In the genomic region with DNA sequence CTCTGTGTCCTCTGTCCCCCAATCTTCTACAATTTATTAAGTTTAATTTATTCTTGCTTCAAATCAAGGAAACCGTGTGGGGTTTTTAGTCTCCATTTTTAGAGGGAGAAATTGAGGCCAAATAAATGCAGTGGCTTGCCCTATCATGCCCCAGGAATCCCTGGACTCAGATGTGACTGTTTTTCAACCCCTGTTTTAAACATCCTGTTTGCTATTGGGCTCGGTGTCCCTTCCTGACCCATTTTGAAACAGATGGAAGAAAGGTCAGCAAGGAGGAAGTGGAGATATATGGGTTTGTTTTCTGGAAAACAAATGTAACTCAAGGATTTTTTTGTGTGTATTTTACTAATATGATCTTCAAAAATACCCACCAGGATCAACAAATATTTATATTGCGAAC, we compare ENCODE assay signal across 23 cellular contexts.
DNase-seq lines count a peak whose midpoint lies in the region; FAIRE-seq and TF ChIP-seq lines count a peak whose summit lies in the region.
"Had no signal": no experiment of that assay in that cellular context is flagged by ENCODE, and none has a peak within 500 bp of the region (broad histone marks: within the 10 kb centered on the region; RNA-seq: fewer than 3 reads in every experiment).

No MANE protein-coding gene starts in this region.

- H2AFZ ChIP-seq in mammary epithelial cell (ENCODE audit: low read depth, low read length): peak overlapping the region; percentile 67
- no peak overlapping the region for H2AFZ ChIP-seq in endothelial cell of umbilical vein (ENCODE audit: low read depth, low read length)

- TF ChIP-seq CTCF in mammary epithelial cell (conservative IDR thresholded peaks at IDR 0.05 in 1 of 2, IDR thresholded peaks at IDR 0.05 in 1 of 2; ENCODE audit: extremely low read depth in 1 of 2, insufficient read depth in 1 of 2, low read depth in 1 of 2, low read length in 2 of 2): no peak
- TF ChIP-seq CTCF in MCF 10A (IDR thresholded peaks at IDR 0.05; ENCODE audit: unreplicated experiment): no peak
- TF ChIP-seq CTCF in endothelial cell of umbilical vein (IDR thresholded peaks at IDR 0.05; ENCODE audit: extremely low read depth in 1 of 2, insufficient read depth in 1 of 2, low read depth in 1 of 2, low read length in 2 of 2): no peak
- no peak for TF ChIP-seq CTCF in mesothelial cell of epicardium (IDR thresholded peaks at IDR 0.05; ENCODE audit: unreplicated experiment)
- TF ChIP-seq CTCF in glutamatergic neuron (IDR thresholded peaks at IDR 0.05; ENCODE audit: partially characterized antibody, unreplicated experiment): no peak
- TF ChIP-seq CTCF in kidney (IDR thresholded peaks at IDR 0.05; ENCODE audit: borderline replicate concordance, extremely low read depth, insufficient read depth): no peak

- H4K20me1 ChIP-seq in mammary epithelial cell (ENCODE audit: insufficient read depth, low read length) (no peaks in the 10 kb centered on the region), endothelial cell of umbilical vein (replicated peaks; ENCODE audit: control insufficient read depth, extremely low read depth, insufficient read depth, low read length) (no peaks in the 10 kb centered on the region)

- H3K79me2 ChIP-seq in mammary epithelial cell (ENCODE audit: insufficient read depth, low read length): no peaks in the 10 kb centered on the region
- no peaks in the 10 kb centered on the region for H3K79me2 ChIP-seq in endothelial cell of umbilical vein (ENCODE audit: control insufficient read depth, insufficient read depth, low read length)

- H3K9ac ChIP-seq in mammary epithelial cell (ENCODE audit: insufficient read depth, low read length): no peak overlapping the region
- no peak overlapping the region for H3K9ac ChIP-seq in endothelial cell of umbilical vein (replicated peaks; ENCODE audit: extremely low read depth, insufficient read depth, low read length)
- H3K9ac ChIP-seq in kidney (ENCODE audit: low read length in 2 of 2): no peak overlapping the region

- TF ChIP-seq POLR2A in endothelial cell of umbilical vein (IDR thresholded peaks at IDR 0.05; ENCODE audit: low read depth, low read length): no peak

- in situ Hi-C loops in mammary epithelial cell (cut with MboI; ENCODE audit: low sequenced_read_pairs in 2 of 2): no loop called here

- no peaks in the 10 kb centered on the region for H3K9me3 ChIP-seq in mammary epithelial cell (replicated peaks; ENCODE audit: insufficient read depth, low read length)
- H3K9me3 ChIP-seq in endothelial cell of umbilical vein (replicated peaks; ENCODE audit: control insufficient read depth, insufficient read depth, low read length): no peaks in the 10 kb centered on the region
- no peaks in the 10 kb centered on the region for H3K9me3 ChIP-seq in kidney (ENCODE audit: control insufficient read depth in 1 of 2, low read length in 2 of 2)
- H3K9me3 ChIP-seq: BE2C, Caco-2 had no signal

- H3K27me3 ChIP-seq in mammary epithelial cell (ENCODE audit: insufficient read depth, low read length) (no peaks in the 10 kb centered on the region), endothelial cell of umbilical vein (ENCODE audit: control insufficient read depth in 2 of 2, insufficient read depth in 2 of 2, low read length in 2 of 2) (no peaks in the 10 kb centered on the region)
- H3K27me3 ChIP-seq: BE2C had no signal

- no peaks in the 10 kb centered on the region for H3K9me1 ChIP-seq in endothelial cell of umbilical vein (replicated peaks; ENCODE audit: control insufficient read depth, extremely low read depth, insufficient read depth, low read length)

- no peaks in the 10 kb centered on the region for H3K36me3 ChIP-seq in mammary epithelial cell (ENCODE audit: insufficient read depth, low read length)
- H3K36me3 ChIP-seq in endothelial cell of umbilical vein (ENCODE audit: control insufficient read depth in 2 of 2, extremely low read depth in 1 of 2, insufficient read depth in 2 of 2, low read length in 2 of 2): no peaks in the 10 kb centered on the region
- H3K36me3 ChIP-seq in kidney (ENCODE audit: control insufficient read depth in 1 of 2, insufficient read depth in 2 of 2, low read length in 2 of 2): no peaks in the 10 kb centered on the region
- H3K36me3 ChIP-seq: BE2C had no signal

- no peaks in the 10 kb centered on the region for H3K9me3 Mint-ChIP-seq in MCF 10A (ENCODE audit: unreplicated experiment)
- no peaks in the 10 kb centered on the region for H3K9me3 Mint-ChIP-seq in mesothelial cell of epicardium
- H3K9me3 Mint-ChIP-seq in glutamatergic neuron (ENCODE audit: unreplicated experiment): peaks cover 2% of the 10 kb centered on the region
- H3K9me3 Mint-ChIP-seq: HFFc6 had no signal

- dilution Hi-C loops in mammary epithelial cell (cut with HindIII; ENCODE audit: low sequenced_read_pairs): no loop called here
- dilution Hi-C loops in endothelial cell of umbilical vein (cut with MboI; ENCODE audit: extremely low pct_ligation_motif_present, low sequenced_read_pairs): no loop called here

- DNase-seq in mammary epithelial cell (no peak), MCF 10A (ENCODE audit: unreplicated experiment) (no peak), endothelial cell of umbilical vein (ENCODE audit: low read depth, low spot score) (no peak), mesothelial cell of epicardium (ENCODE audit: low spot score in 2 of 2, unreplicated experiment in 2 of 2) (no peak), NCI-H2107 treated with DMSO at 0.1 percent for 48 hours (lab: John Stamatoyannopoulos, UW; ENCODE audit: unreplicated experiment) (no peak), glutamatergic neuron (no peak), kidney (no peak), COLO668 (lab: John Stamatoyannopoulos, UW; ENCODE audit: unreplicated experiment) (no peak)
- DNase-seq: 8988T; BE2C; Caco-2; CD4-positive, CD25-positive, alpha-beta regulatory T cell; HFFc6; Kasumi-1; NCI-H1105 treated with DMSO at 0.1 percent for 48 hours; NCI-H1694 treated with DMSO at 0.1 percent for 48 hours; NCI-H510A; NCI-H748 treated with DMSO at 0.1 percent for 48 hours; NK-92 treated with Interleukin-12 subunit alpha and Interleukin-12 subunit beta, amount 100 ng/mL, for 24 hours; Right ventricle myocardium superior had no signal

- FAIRE-seq in endothelial cell of umbilical vein (lab: Jason Lieb, UNC) (peak; percentile 72), kidney (lab: Jason Lieb, UNC) (no peak)
- FAIRE-seq: RCC 7860 had no signal

- CTCF ChIA-PET in mammary epithelial cell (lab: Charles Lee; ENCODE audit: low non-redundant PET) (no interaction called here), MCF 10A (lab: Yijun Ruan, JAX) (no interaction called here), endothelial cell of umbilical vein (lab: Charles Lee) (no interaction called here)

- H3K4me3 ChIP-seq in mammary epithelial cell (replicated peaks in 1 of 3; ENCODE audit: insufficient read depth in 1 of 3, low read depth in 2 of 3, low read length in 3 of 3): no peak overlapping the region
- no peak overlapping the region for H3K4me3 ChIP-seq in endothelial cell of umbilical vein (replicated peaks in 1 of 3; ENCODE audit: insufficient read depth in 1 of 3, low read depth in 1 of 3, low read length in 3 of 3)
- H3K4me3 ChIP-seq in kidney (ENCODE audit: low read length in 2 of 2): no peak overlapping the region
- H3K4me3 ChIP-seq: SK-N-MC had no signal

- H3K4me3 Mint-ChIP-seq in MCF 10A (ENCODE audit: unreplicated experiment) (no peak overlapping the region), mesothelial cell of epicardium (no peak overlapping the region), glutamatergic neuron (ENCODE audit: unreplicated experiment) (no peak overlapping the region)
- H3K4me3 Mint-ChIP-seq: CD4-positive, CD25-positive, alpha-beta regulatory T cell; HFFc6 had no signal

- intact Hi-C loops in mammary epithelial cell (cut with micrococcal nuclease): no loop called here
- intact Hi-C loops in MCF 10A (cut with micrococcal nuclease): no loop called here
- intact Hi-C loops in endothelial cell of umbilical vein (cut with micrococcal nuclease): no loop called here
- intact Hi-C loops in kidney (cut with DNase I): no loop called here

- no peak overlapping the region for H3K27ac ChIP-seq in mammary epithelial cell (ENCODE audit: insufficient read depth, low read depth, low read length)
- no peak overlapping the region for H3K27ac ChIP-seq in endothelial cell of umbilical vein (ENCODE audit: insufficient read depth, low read depth, low read length)
- no peak overlapping the region for H3K27ac ChIP-seq in kidney (ENCODE audit: low read depth in 2 of 2, low read length in 2 of 2)
- H3K27ac ChIP-seq: HL-60, SK-N-MC had no signal

- WGBS in mammary epithelial cell (ENCODE audit: low coverage, missing lambda C conversion rate): 45% methylated on average over 3 of the region's 3 CpGs

- H3K36me3 Mint-ChIP-seq in MCF 10A (ENCODE audit: insufficient read depth, unreplicated experiment) (peaks cover 6% of the 10 kb centered on the region), mesothelial cell of epicardium (no peaks in the 10 kb centered on the region), glutamatergic neuron (ENCODE audit: unreplicated experiment) (no peaks in the 10 kb centered on the region)
- H3K36me3 Mint-ChIP-seq: CD4-positive, CD25-positive, alpha-beta regulatory T cell had no signal

- peaks cover 97% of the 10 kb centered on the region for H3K27me3 Mint-ChIP-seq in MCF 10A (ENCODE audit: insufficient read depth, unreplicated experiment)
- no peaks in the 10 kb centered on the region for H3K27me3 Mint-ChIP-seq in mesothelial cell of epicardium (ENCODE audit: low read depth)
- peaks cover 2% of the 10 kb centered on the region for H3K27me3 Mint-ChIP-seq in glutamatergic neuron (ENCODE audit: unreplicated experiment)

- H3K4me1 ChIP-seq in mammary epithelial cell (ENCODE audit: insufficient read depth, low read length) (peaks cover 10% of the 10 kb centered on the region), endothelial cell of umbilical vein (ENCODE audit: control insufficient read depth, extremely low read depth, insufficient read depth, low read length) (peaks cover 5% of the 10 kb centered on the region), kidney (ENCODE audit: control insufficient read depth in 1 of 2, insufficient read depth in 1 of 2, low read depth in 1 of 2, low read length in 2 of 2) (no peaks in the 10 kb centered on the region)
- H3K4me1 ChIP-seq: BE2C, Caco-2 had no signal

- BruUV-seq in mammary epithelial cell (replicated peaks; lab: Mats Ljungman, UMichigan) (no TSS peak), MCF 10A (replicated peaks; lab: Mats Ljungman, UMichigan) (no TSS peak), endothelial cell of umbilical vein (replicated peaks; lab: Mats Ljungman, UMichigan) (no TSS peak)

- no peak overlapping the region for H3K27ac Mint-ChIP-seq in MCF 10A (ENCODE audit: low read depth, unreplicated experiment)
- peak overlapping the region; percentile 47 for H3K27ac Mint-ChIP-seq in mesothelial cell of epicardium
- no peak overlapping the region for H3K27ac Mint-ChIP-seq in glutamatergic neuron (ENCODE audit: unreplicated experiment)
- H3K27ac Mint-ChIP-seq: CD4-positive, CD25-positive, alpha-beta regulatory T cell; HFFc6 had no signal

- POLR2A ChIA-PET in MCF 10A (lab: Yijun Ruan, JAX) (no interaction called here), endothelial cell of umbilical vein (lab: Charles Lee) (no interaction called here)

- H3K4me2 ChIP-seq in mammary epithelial cell (ENCODE audit: insufficient read depth, low read depth, low read length) (peak overlapping the region; percentile 61), endothelial cell of umbilical vein (ENCODE audit: insufficient read depth, low read length) (peak overlapping the region; percentile 25)

- H3K4me1 Mint-ChIP-seq in MCF 10A (ENCODE audit: insufficient read depth, unreplicated experiment): no peaks in the 10 kb centered on the region
- peaks cover 25% of the 10 kb centered on the region for H3K4me1 Mint-ChIP-seq in mesothelial cell of epicardium
- H3K4me1 Mint-ChIP-seq in glutamatergic neuron (ENCODE audit: low read depth, unreplicated experiment): peaks cover 3% of the 10 kb centered on the region
- H3K4me1 Mint-ChIP-seq: CD4-positive, CD25-positive, alpha-beta regulatory T cell had no signal
